In genomic region chr14:96482986-96483385, GRCh38 we compare ENCODE assay signal across 1 cellular context.
TF ChIP-seq lines count a peak whose summit lies in the region.

No MANE protein-coding gene starts in this region.

TF ChIP-seq in H1, 55 proteins besides CTCF, POLR2A, EP300 and RAD21:
- TF ChIP-seq MAX (IDR thresholded peaks at IDR 0.05) (no peak), CHD2 (IDR thresholded peaks at IDR 0.05; ENCODE audit: low read length) (no peak), CBX8 (IDR thresholded peaks at IDR 0.05; ENCODE audit: borderline replicate concordance, low read depth, low read length) (no peak), CBX5 (IDR thresholded peaks at IDR 0.05; ENCODE audit: low read depth, low read length) (no peak), TAF1 (IDR thresholded peaks at IDR 0.05; ENCODE audit: low read depth, low read length) (no peak), CREB1 (IDR thresholded peaks at IDR 0.05) (no peak), JUN (IDR thresholded peaks at IDR 0.05; ENCODE audit: low read depth, low read length) (no peak), EZH2 (IDR thresholded peaks at IDR 0.05; ENCODE audit: low read depth, low read length, severe bottlenecking) (no peak), POLR2AphosphoS5 (IDR thresholded peaks at IDR 0.05; ENCODE audit: low read depth, low read length) (no peak), ATF3 (IDR thresholded peaks at IDR 0.05; ENCODE audit: insufficient read depth, low read depth, low read length) (no peak), CHD1 (IDR thresholded peaks at IDR 0.05; ENCODE audit: low read depth, low read length) (no peak), KDM5A (IDR thresholded peaks at IDR 0.05; ENCODE audit: low read length) (no peak), GABPA (IDR thresholded peaks at IDR 0.05; ENCODE audit: borderline replicate concordance, insufficient read depth, low read length) (no peak), FOSL1 (IDR thresholded peaks at IDR 0.05; ENCODE audit: insufficient read depth, low read depth, low read length) (no peak), KDM4A (IDR thresholded peaks at IDR 0.05; ENCODE audit: low read depth, low read length, severe bottlenecking) (no peak), E2F6 (IDR thresholded peaks at IDR 0.05) (no peak), BCL11A (IDR thresholded peaks at IDR 0.05; ENCODE audit: low read depth in 2 of 2, low read length in 2 of 2) (no peak), RBBP5 (IDR thresholded peaks at IDR 0.05; ENCODE audit: borderline replicate concordance, low read depth, low read length) (no peak), PHF8 (conservative IDR thresholded peaks at IDR 0.05; ENCODE audit: low read depth, low read length) (no peak)
